In the genomic region with DNA sequence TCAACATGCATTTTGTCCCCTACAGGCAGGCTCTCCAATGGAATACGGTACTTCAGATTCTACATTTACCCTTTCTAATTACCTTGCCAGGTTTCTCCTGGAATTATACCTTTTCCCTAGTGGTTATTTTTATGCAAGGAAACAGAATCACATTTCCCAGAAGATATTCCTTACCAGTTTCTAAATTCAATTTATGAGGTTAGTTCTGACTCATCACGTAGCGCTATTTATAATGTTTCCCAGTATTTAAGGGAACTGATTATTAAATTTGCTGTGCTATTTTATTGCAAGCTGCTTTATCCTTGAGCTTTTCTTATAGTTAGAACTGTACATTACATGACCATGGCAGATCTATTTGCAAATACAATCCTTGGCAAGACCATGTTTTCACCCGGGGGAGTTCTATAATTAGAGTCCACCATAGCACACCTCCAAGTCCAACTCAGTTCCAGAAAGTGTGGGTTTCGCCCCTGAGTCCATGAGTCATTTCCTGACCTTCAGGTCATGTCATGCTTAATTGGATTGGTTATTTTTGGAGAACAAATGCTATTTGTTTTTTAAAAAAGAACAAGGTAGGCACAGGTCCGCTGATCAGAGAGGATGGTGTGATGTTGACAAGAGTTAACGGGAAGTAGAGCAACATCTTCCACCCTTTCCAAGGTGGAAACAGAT, we compare ENCODE assay signal across 9 cellular contexts.
DNase-seq lines count a peak whose midpoint lies in the region; ATAC-seq and TF ChIP-seq lines count a peak whose summit lies in the region.
"Had no signal": no experiment of that assay in that cellular context is flagged by ENCODE, and none has a peak within 500 bp of the region (broad histone marks: within the 10 kb centered on the region; RNA-seq: fewer than 3 reads in every experiment).

No MANE protein-coding gene starts in this region.

- no TSS peak for BruUV-seq in PC-9 (replicated peaks; lab: Mats Ljungman, UMichigan)

- H3K4me1 ChIP-seq in PC-9 (replicated peaks; ENCODE audit: insufficient read depth) = 0 out of 2 replicates have a peak, but pooled peaks cover 7% of the 10 kb centered on the region

- H3F3A ChIP-seq in PC-9 (ENCODE audit: insufficient read depth, low read depth) = no peaks in the 10 kb centered on the region

- no peaks in the 10 kb centered on the region for H3K27me3 ChIP-seq in PC-9 (ENCODE audit: insufficient read depth, low read depth)
- H3K27me3 ChIP-seq: transverse colon had no signal

- H3K79me2 ChIP-seq in PC-9 (ENCODE audit: low read depth) = no peaks in the 10 kb centered on the region

- no peak overlapping the region for H3K27ac ChIP-seq in PC-9

- ATAC-seq in GM18502 (IDR thresholded peaks at IDR 0.05; ENCODE audit: poor library complexity, unreplicated experiment) (peak; percentile 83), HG02610 (IDR thresholded peaks at IDR 0.05; ENCODE audit: unreplicated experiment) (peak; percentile 95), GM21515 (IDR thresholded peaks at IDR 0.05; ENCODE audit: unreplicated experiment) (no peak)

- H4K20me1 ChIP-seq in PC-9 (ENCODE audit: insufficient read depth) = no peaks in the 10 kb centered on the region

- H2AFZ ChIP-seq in PC-9 = no peak overlapping the region

- no peaks in the 10 kb centered on the region for H3K9me2 ChIP-seq in PC-9 (ENCODE audit: insufficient read depth)

- no peak for TF ChIP-seq CTCF in PC-9 (conservative IDR thresholded peaks at IDR 0.05)

- intact Hi-C loops in PC-9 (cut with micrococcal nuclease; ENCODE audit: unreplicated experiment) = no loop called here

- POLR2A ChIA-PET in PC-9 (lab: Charles Lee; ENCODE audit: unreplicated experiment) = no interaction called here

- H3K36me3 ChIP-seq in PC-9 (ENCODE audit: low read depth) = no peaks in the 10 kb centered on the region
- H3K36me3 ChIP-seq: transverse colon had no signal

- H3K4me3 ChIP-seq in PC-9 = no peak overlapping the region
- H3K4me3 ChIP-seq: transverse colon had no signal

- H3K4me2 ChIP-seq in PC-9 = no peak overlapping the region

- 0 out of 2 replicates have a peak, but pooled peaks cover 10% of the 10 kb centered on the region for H3K9me3 ChIP-seq in PC-9 (ENCODE audit: insufficient read depth, low read depth)

- DNase-seq in RPMI7951 (ENCODE audit: low read depth) (peak; percentile 81), myocyte (ENCODE audit: low read depth) (peak; percentile 50), PC-9 (no peak), DMS79 treated with DMSO at 0.1 percent for 48 hours (lab: John Stamatoyannopoulos, UW) (no peak)
- no peak for DNase-seq in effector CD8-positive, alpha-beta T cell (lab: John Stamatoyannopoulos, UW)
- DNase-seq: transverse colon had no signal

- CTCF ChIA-PET in PC-9 (lab: Charles Lee) = no interaction called here

Comparison
In these comparisons a context has a peak if more than half of its experiments do, and no peak if none do; other contexts are left out.
1. DNase-seq: peak in RPMI7951 (single experiment) and myocyte (single experiment); none in PC-9 (0 of 2), effector CD8-positive, alpha-beta T cell (single experiment) and DMS79 treated with DMSO at 0.1 percent for 48 hours (single experiment).